31 cellular contexts compared by ENCODE assay signal in genomic region chr9:22056402-22056801, GRCh38.
"Had no signal": no experiment of that assay in that cellular context is flagged by ENCODE, and none has a peak within 500 bp of the region (broad histone marks: within the 10 kb centered on the region; RNA-seq: fewer than 3 reads in every experiment).

No MANE protein-coding gene starts in this region.

- H3K4me2 ChIP-seq: PC-9 had no signal

- H3K27me3 ChIP-seq: brain microvascular endothelial cell had no signal

- H2AFZ ChIP-seq: PC-9 had no signal

- ATAC-seq: activated CD8-positive, alpha-beta memory T cell treated with anti-CD3 and anti-CD28 coated beads, Interleukin-2, amount 10 ng/mL, durations not matched to agents 7 days and 5 days; activated naive CD8-positive, alpha-beta T cell treated with anti-CD3 and anti-CD28 coated beads, Interleukin-2, amount 50 U/mL, for 24 hours had no signal

- H3K27ac ChIP-seq: PC-9, WERI-Rb-1 had no signal

- H3K36me3 ChIP-seq: brain microvascular endothelial cell had no signal

- H3K4me3 ChIP-seq: PC-9 had no signal

- DNase-seq: activated CD4-positive, alpha-beta memory T cell treated with anti-CD3 and anti-CD28 coated beads, Interleukin-2, amount 10 ng/mL, durations not matched to agents 7 days and 5 days; activated CD4-positive, alpha-beta T cell treated with anti-CD3 and anti-CD28 coated beads for 1 hour; activated CD4-positive, alpha-beta T cell treated with anti-CD3 and anti-CD28 coated beads for 48 hours; activated CD4-positive, CD25-positive, alpha-beta regulatory T cell; activated CD8-positive, alpha-beta memory T cell treated with anti-CD3 and anti-CD28 coated beads for 24 hours; activated CD8-positive, alpha-beta memory T cell treated with anti-CD3 and anti-CD28 coated beads, Interleukin-2, amount 10 ng/mL, durations not matched to agents 7 days and 5 days; activated CD8-positive, alpha-beta memory T cell treated with anti-CD3 and anti-CD28 coated beads, Interleukin-2, amount 50 U/mL, for 48 hours; activated effector memory CD4-positive, alpha-beta T cell treated with Interleukin-2 at 50 U/mL for 16 hours; activated naive CD4-positive, alpha-beta T cell treated with anti-CD3 and anti-CD28 coated beads, Interleukin-2, amount 10 ng/mL, durations not matched to agents 7 days and 5 days; activated naive CD8-positive, alpha-beta T cell treated with anti-CD3 and anti-CD28 coated beads, Interleukin-2, amount 50 U/mL, for 24 hours; activated T-cell treated with anti-CD3 and anti-CD28 coated beads, Interleukin-2, amount 50 U/mL, for 48 hours; amniotic stem cell; aorta; brain microvascular endothelial cell; central memory CD4-positive, alpha-beta T cell; KBM-7; NCI-H1417; NCI-H187 treated with DMSO at 0.1 percent for 48 hours; NCI-H2081; NCI-H2171 treated with DMSO at 0.1 percent for 48 hours; NCI-H2227 treated with DMSO at 0.1 percent for 48 hours; NCI-H510A treated with DMSO at 0.1 percent for 48 hours; NCI-H526 treated with DMSO at 0.1 percent for 48 hours; NCI-H82; PC-9; Right ventricle myocardium superior; SW 1271; T-helper 1 cell; T-helper 2 cell; T-helper 9 cell; WERI-Rb-1 had no signal
